ENCODE assay signal across 1 cellular context in genomic region chr7:139055674-139056073, GRCh38.
TF ChIP-seq lines count a peak whose summit lies in the region.

No MANE protein-coding gene starts in this region.

TF ChIP-seq in SK-N-SH, 30 proteins besides CTCF, POLR2A, EP300 and RAD21 (continued from another document):
- no peak for TF ChIP-seq CHD2 (IDR thresholded peaks at IDR 0.05; ENCODE audit: low read length, partially characterized antibody)
TF ChIP-seq in SK-N-SH: peak in this region for 0.
